10 cellular contexts compared by ENCODE assay signal in the genomic region with DNA sequence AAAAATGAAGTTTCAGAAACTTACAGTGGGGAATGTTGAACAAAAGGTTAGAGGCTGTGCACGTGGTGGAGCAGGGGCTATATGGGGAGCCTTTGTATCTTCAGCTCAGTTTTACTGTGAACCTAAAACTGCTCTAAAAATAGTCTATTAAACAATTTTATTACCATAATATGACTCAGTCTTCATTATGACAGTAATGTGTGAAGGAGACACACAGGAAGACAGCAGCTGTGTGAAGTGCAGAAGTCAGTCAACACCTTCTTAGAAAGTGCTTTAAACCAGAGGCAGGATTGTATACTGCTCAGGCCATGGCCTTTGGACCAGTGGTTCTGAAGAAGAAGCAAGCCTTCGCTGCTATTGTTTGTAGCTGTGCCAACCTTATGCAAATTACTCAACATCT.
DNase-seq lines count a peak whose midpoint lies in the region; ATAC-seq lines count a peak whose summit lies in the region.
"Had no signal": no experiment of that assay in that cellular context is flagged by ENCODE, and none has a peak within 500 bp of the region (broad histone marks: within the 10 kb centered on the region; RNA-seq: fewer than 3 reads in every experiment).

No MANE protein-coding gene starts in this region.

- no peaks in the 10 kb centered on the region for H3K4me1 Mint-ChIP-seq in activated T-helper 17 cell treated with anti-CD3 and anti-CD28 coated beads, Interleukin-2, amount 50 U/mL, for 72 hours
- peaks cover 25% of the 10 kb centered on the region in 2 donors for H3K4me1 Mint-ChIP-seq in natural killer cell treated with Interleukin-12 subunit alpha and Interleukin-12 subunit beta and Interleukin-15 and Interleukin-18, amount 100 ng/mL, for 72 hours (ENCODE audit: low read depth in 2 of 2)

- no peaks in the 10 kb centered on the region for H3K9me3 Mint-ChIP-seq in activated T-helper 17 cell treated with anti-CD3 and anti-CD28 coated beads, Interleukin-2, amount 50 U/mL, for 72 hours
- no peaks in the 10 kb centered on the region for H3K9me3 Mint-ChIP-seq in natural killer cell treated with Interleukin-12 subunit alpha and Interleukin-12 subunit beta and Interleukin-15 and Interleukin-18, amount 100 ng/mL, for 72 hours
- H3K9me3 Mint-ChIP-seq: activated naive CD4-positive, alpha-beta T cell treated with anti-CD3 and anti-CD28 coated beads, Interleukin-2, amount 50 U/mL, for 72 hours; nephron had no signal

- no peak for DNase-seq in natural killer cell treated with Interleukin-12 subunit alpha and Interleukin-12 subunit beta and Interleukin-15 and Interleukin-18, amount 100 ng/mL, for 72 hours (ENCODE audit: low spot score)
- DNase-seq in NCI-H1930 (lab: John Stamatoyannopoulos, UW) (no peak), AML-193 (lab: John Stamatoyannopoulos, UW) (no peak), OCI-M1 (lab: John Stamatoyannopoulos, UW) (no peak)

- H3K4me3 Mint-ChIP-seq in activated T-helper 17 cell treated with anti-CD3 and anti-CD28 coated beads, Interleukin-2, amount 50 U/mL, for 72 hours, result no peak overlapping the region
- peak overlapping the region; percentile 43 for H3K4me3 Mint-ChIP-seq in natural killer cell treated with Interleukin-12 subunit alpha and Interleukin-12 subunit beta and Interleukin-15 and Interleukin-18, amount 100 ng/mL, for 72 hours
- H3K4me3 Mint-ChIP-seq: nephron had no signal

- H3K27me3 Mint-ChIP-seq in activated T-helper 17 cell treated with anti-CD3 and anti-CD28 coated beads, Interleukin-2, amount 50 U/mL, for 72 hours, result no peaks in the 10 kb centered on the region
- H3K27me3 Mint-ChIP-seq in natural killer cell treated with Interleukin-12 subunit alpha and Interleukin-12 subunit beta and Interleukin-15 and Interleukin-18, amount 100 ng/mL, for 72 hours, result no peaks in the 10 kb centered on the region

- ATAC-seq in GM18873 (IDR thresholded peaks at IDR 0.05; ENCODE audit: low FRiP score, unreplicated experiment) (peak; percentile 49), HG02610 (IDR thresholded peaks at IDR 0.05; ENCODE audit: unreplicated experiment) (peak; percentile 89), GM19328 (IDR thresholded peaks at IDR 0.05; ENCODE audit: unreplicated experiment) (no peak)
- peak; percentile 54 for ATAC-seq in activated T-helper 17 cell treated with anti-CD3 and anti-CD28 coated beads, Interleukin-2, amount 50 U/mL, for 72 hours (replicated peaks)
- ATAC-seq in natural killer cell treated with Interleukin-12 subunit alpha and Interleukin-12 subunit beta and Interleukin-15 and Interleukin-18, amount 100 ng/mL, for 72 hours, result peak; percentile 70 to 89

- H3K27ac Mint-ChIP-seq in activated T-helper 17 cell treated with anti-CD3 and anti-CD28 coated beads, Interleukin-2, amount 50 U/mL, for 72 hours, result no peak overlapping the region
- no peak overlapping the region for H3K27ac Mint-ChIP-seq in natural killer cell treated with Interleukin-12 subunit alpha and Interleukin-12 subunit beta and Interleukin-15 and Interleukin-18, amount 100 ng/mL, for 72 hours
- H3K27ac Mint-ChIP-seq: activated naive CD4-positive, alpha-beta T cell treated with anti-CD3 and anti-CD28 coated beads, Interleukin-2, amount 50 U/mL, for 72 hours had no signal

- peaks cover 10% of the 10 kb centered on the region for H3K36me3 Mint-ChIP-seq in activated T-helper 17 cell treated with anti-CD3 and anti-CD28 coated beads, Interleukin-2, amount 50 U/mL, for 72 hours (ENCODE audit: low read depth)
- H3K36me3 Mint-ChIP-seq in natural killer cell treated with Interleukin-12 subunit alpha and Interleukin-12 subunit beta and Interleukin-15 and Interleukin-18, amount 100 ng/mL, for 72 hours, result no peaks in the 10 kb centered on the region
- H3K36me3 Mint-ChIP-seq: activated naive CD4-positive, alpha-beta T cell treated with anti-CD3 and anti-CD28 coated beads, Interleukin-2, amount 50 U/mL, for 72 hours had no signal
